Comparison of ENCODE assay signal across 1 cellular context in genomic region chr4:109434007-109434792, GRCh38.
TF ChIP-seq lines count a peak whose summit lies in the region.

No MANE protein-coding gene starts in this region.

TF ChIP-seq in HepG2, 621 proteins besides CTCF, POLR2A, EP300 and RAD21 (continued from another document):
- TF ChIP-seq FOXP4 (CRISPR knock-in tag; IDR thresholded peaks at IDR 0.05) = no peak
- peak; percentile 57; the same call in 1 of the 2 replicates for TF ChIP-seq BORCS8-MEF2B (CRISPR knock-in tag; IDR thresholded peaks at IDR 0.05)
- TF ChIP-seq, protein P1, sequence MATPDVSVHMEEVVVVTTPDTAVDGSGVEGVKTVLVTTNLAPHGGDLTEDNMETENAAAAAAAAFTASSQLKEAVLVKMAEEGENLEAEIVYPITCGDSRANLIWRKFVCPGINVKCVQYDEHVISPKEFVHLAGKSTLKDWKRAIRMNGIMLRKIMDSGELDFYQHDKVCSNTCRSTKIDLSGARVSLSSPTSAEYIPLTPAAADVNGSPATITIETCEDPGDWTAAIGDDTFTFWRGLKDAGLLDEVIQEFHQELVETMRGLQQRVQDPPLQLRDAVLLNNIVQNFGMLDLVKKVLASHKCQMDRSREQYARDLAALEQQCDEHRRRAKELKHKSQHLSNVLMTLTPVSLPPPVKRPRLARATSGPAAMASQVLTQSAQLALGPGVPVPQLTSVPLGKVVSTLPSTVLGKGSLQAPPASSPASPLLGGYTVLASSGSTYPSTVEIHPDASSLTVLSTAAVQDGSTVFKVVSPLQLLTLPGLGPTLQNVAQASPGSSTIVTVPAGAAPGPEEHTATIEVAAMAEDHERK (CRISPR knock-in tag; IDR thresholded peaks at IDR 0.05; ENCODE audit: low read depth) = no peak
- TF ChIP-seq, protein P2, sequence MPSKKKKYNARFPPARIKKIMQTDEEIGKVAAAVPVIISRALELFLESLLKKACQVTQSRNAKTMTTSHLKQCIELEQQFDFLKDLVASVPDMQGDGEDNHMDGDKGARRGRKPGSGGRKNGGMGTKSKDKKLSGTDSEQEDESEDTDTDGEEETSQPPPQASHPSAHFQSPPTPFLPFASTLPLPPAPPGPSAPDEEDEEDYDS (CRISPR knock-in tag; IDR thresholded peaks at IDR 0.05) = no peak
- TF ChIP-seq POLR2AphosphoS5 (IDR thresholded peaks at IDR 0.05; ENCODE audit: low read depth, low read length) = no peak
- TF ChIP-seq POGZ (CRISPR knock-in tag; IDR thresholded peaks at IDR 0.05) = no peak
- no peak for TF ChIP-seq CREM (IDR thresholded peaks at IDR 0.05)
- TF ChIP-seq CREM (CRISPR knock-in tag; IDR thresholded peaks at IDR 0.05) = no peak
- no peak for TF ChIP-seq ZNF619 (CRISPR knock-in tag; IDR thresholded peaks at IDR 0.05)
- peak; percentile 44; the same call in 1 of the 2 replicates for TF ChIP-seq SALL1 (CRISPR knock-in tag; IDR thresholded peaks at IDR 0.05)
- no peak for TF ChIP-seq ZNF230 (CRISPR knock-in tag; IDR thresholded peaks at IDR 0.05)
- no peak for TF ChIP-seq PHF20 (CRISPR knock-in tag; IDR thresholded peaks at IDR 0.05)
- TF ChIP-seq ZNF234 (CRISPR knock-in tag; conservative IDR thresholded peaks at IDR 0.05) = no peak
- TF ChIP-seq KDM5A (IDR thresholded peaks at IDR 0.05; ENCODE audit: borderline replicate concordance, low read length) = no peak; the same call in 1 of the 2 replicates
- TF ChIP-seq ARNT2 (CRISPR knock-in tag; IDR thresholded peaks at IDR 0.05; ENCODE audit: low read depth) = 0 out of 2 replicates have a peak, but pooled peaks have one; percentile 9
- TF ChIP-seq, protein P3, sequence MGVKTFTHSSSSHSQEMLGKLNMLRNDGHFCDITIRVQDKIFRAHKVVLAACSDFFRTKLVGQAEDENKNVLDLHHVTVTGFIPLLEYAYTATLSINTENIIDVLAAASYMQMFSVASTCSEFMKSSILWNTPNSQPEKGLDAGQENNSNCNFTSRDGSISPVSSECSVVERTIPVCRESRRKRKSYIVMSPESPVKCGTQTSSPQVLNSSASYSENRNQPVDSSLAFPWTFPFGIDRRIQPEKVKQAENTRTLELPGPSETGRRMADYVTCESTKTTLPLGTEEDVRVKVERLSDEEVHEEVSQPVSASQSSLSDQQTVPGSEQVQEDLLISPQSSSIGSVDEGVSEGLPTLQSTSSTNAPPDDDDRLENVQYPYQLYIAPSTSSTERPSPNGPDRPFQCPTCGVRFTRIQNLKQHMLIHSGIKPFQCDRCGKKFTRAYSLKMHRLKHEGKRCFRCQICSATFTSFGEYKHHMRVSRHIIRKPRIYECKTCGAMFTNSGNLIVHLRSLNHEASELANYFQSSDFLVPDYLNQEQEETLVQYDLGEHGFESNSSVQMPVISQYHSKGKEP (CRISPR knock-in tag; IDR thresholded peaks at IDR 0.05) = no peak
- TF ChIP-seq, protein P4, sequence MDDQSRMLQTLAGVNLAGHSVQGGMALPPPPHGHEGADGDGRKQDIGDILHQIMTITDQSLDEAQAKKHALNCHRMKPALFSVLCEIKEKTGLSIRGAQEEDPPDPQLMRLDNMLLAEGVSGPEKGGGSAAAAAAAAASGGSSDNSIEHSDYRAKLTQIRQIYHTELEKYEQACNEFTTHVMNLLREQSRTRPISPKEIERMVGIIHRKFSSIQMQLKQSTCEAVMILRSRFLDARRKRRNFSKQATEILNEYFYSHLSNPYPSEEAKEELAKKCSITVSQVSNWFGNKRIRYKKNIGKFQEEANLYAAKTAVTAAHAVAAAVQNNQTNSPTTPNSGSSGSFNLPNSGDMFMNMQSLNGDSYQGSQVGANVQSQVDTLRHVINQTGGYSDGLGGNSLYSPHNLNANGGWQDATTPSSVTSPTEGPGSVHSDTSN (CRISPR knock-in tag; IDR thresholded peaks at IDR 0.05; ENCODE audit: borderline replicate concordance) = no peak
- no peak for TF ChIP-seq HDAC6 (IDR thresholded peaks at IDR 0.05; ENCODE audit: low read depth, low read length)
- no peak for TF ChIP-seq ZNF142 (CRISPR knock-in tag; IDR thresholded peaks at IDR 0.05)
- no peak for TF ChIP-seq CCDC6 (CRISPR knock-in tag; IDR thresholded peaks at IDR 0.05)
- TF ChIP-seq IKZF1 (IDR thresholded peaks at IDR 0.05) = no peak
- TF ChIP-seq ZSCAN29 (CRISPR knock-in tag; conservative IDR thresholded peaks at IDR 0.05) = no peak
- TF ChIP-seq SNAPC4 (CRISPR knock-in tag; IDR thresholded peaks at IDR 0.05) = no peak
- no peak for TF ChIP-seq UBTF (CRISPR knock-in tag; IDR thresholded peaks at IDR 0.05)
- no peak for TF ChIP-seq ZNF180 (CRISPR knock-in tag; IDR thresholded peaks at IDR 0.05; ENCODE audit: borderline replicate concordance, low read depth)
